Comparison of ENCODE assay signal across 2 cellular contexts in the genomic region with DNA sequence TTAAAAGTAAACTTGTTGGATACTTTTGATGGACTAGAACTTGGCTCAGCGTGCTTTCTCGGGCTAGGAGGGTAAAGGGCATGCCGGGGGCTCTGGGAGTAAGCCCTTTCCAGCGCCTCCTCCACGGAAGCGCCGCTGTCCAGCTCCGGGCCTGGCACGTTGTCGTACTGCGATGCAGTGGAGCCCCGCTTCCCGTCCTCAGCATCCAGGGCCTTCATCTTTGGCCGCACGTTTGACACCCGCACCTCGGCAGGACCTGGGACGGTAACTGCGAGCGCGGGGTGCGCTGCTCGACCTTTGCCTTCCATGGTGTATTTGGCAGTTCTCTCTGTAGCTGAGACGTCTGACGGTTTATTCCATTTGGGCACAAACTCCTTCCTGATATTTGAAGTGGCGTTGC.
A peak's percentile ranks its signal among the peaks of the same experiment; 100 is the strongest.
TF ChIP-seq lines count a peak whose summit lies in the region.

No MANE protein-coding gene starts in this region.

TF ChIP-seq in H1, 55 proteins besides CTCF, POLR2A, EP300 and RAD21:
- TF ChIP-seq RFX5 (IDR thresholded peaks at IDR 0.05; ENCODE audit: borderline replicate concordance, low read depth, low read length): no peak
- TF ChIP-seq, protein P1, sequence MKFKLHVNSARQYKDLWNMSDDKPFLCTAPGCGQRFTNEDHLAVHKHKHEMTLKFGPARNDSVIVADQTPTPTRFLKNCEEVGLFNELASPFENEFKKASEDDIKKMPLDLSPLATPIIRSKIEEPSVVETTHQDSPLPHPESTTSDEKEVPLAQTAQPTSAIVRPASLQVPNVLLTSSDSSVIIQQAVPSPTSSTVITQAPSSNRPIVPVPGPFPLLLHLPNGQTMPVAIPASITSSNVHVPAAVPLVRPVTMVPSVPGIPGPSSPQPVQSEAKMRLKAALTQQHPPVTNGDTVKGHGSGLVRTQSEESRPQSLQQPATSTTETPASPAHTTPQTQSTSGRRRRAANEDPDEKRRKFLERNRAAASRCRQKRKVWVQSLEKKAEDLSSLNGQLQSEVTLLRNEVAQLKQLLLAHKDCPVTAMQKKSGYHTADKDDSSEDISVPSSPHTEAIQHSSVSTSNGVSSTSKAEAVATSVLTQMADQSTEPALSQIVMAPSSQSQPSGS (IDR thresholded peaks at IDR 0.05; ENCODE audit: low read length): no peak
- no peak for TF ChIP-seq SIX5 (IDR thresholded peaks at IDR 0.05; ENCODE audit: low read depth, low read length)
- TF ChIP-seq HDAC6 (IDR thresholded peaks at IDR 0.05; ENCODE audit: low read depth, low read length): no peak
- TF ChIP-seq KDM1A (IDR thresholded peaks at IDR 0.05; ENCODE audit: borderline replicate concordance, low read length): no peak
- TF ChIP-seq HDAC2 (IDR thresholded peaks at IDR 0.05; ENCODE audit: borderline replicate concordance in 1 of 2, low read depth in 2 of 2, low read length in 2 of 2): no peak
- TF ChIP-seq TBP (IDR thresholded peaks at IDR 0.05; ENCODE audit: low read depth, low read length): no peak
- no peak for TF ChIP-seq GTF2F1 (IDR thresholded peaks at IDR 0.05; ENCODE audit: borderline replicate concordance, low read depth, low read length)
- TF ChIP-seq, protein P2, sequence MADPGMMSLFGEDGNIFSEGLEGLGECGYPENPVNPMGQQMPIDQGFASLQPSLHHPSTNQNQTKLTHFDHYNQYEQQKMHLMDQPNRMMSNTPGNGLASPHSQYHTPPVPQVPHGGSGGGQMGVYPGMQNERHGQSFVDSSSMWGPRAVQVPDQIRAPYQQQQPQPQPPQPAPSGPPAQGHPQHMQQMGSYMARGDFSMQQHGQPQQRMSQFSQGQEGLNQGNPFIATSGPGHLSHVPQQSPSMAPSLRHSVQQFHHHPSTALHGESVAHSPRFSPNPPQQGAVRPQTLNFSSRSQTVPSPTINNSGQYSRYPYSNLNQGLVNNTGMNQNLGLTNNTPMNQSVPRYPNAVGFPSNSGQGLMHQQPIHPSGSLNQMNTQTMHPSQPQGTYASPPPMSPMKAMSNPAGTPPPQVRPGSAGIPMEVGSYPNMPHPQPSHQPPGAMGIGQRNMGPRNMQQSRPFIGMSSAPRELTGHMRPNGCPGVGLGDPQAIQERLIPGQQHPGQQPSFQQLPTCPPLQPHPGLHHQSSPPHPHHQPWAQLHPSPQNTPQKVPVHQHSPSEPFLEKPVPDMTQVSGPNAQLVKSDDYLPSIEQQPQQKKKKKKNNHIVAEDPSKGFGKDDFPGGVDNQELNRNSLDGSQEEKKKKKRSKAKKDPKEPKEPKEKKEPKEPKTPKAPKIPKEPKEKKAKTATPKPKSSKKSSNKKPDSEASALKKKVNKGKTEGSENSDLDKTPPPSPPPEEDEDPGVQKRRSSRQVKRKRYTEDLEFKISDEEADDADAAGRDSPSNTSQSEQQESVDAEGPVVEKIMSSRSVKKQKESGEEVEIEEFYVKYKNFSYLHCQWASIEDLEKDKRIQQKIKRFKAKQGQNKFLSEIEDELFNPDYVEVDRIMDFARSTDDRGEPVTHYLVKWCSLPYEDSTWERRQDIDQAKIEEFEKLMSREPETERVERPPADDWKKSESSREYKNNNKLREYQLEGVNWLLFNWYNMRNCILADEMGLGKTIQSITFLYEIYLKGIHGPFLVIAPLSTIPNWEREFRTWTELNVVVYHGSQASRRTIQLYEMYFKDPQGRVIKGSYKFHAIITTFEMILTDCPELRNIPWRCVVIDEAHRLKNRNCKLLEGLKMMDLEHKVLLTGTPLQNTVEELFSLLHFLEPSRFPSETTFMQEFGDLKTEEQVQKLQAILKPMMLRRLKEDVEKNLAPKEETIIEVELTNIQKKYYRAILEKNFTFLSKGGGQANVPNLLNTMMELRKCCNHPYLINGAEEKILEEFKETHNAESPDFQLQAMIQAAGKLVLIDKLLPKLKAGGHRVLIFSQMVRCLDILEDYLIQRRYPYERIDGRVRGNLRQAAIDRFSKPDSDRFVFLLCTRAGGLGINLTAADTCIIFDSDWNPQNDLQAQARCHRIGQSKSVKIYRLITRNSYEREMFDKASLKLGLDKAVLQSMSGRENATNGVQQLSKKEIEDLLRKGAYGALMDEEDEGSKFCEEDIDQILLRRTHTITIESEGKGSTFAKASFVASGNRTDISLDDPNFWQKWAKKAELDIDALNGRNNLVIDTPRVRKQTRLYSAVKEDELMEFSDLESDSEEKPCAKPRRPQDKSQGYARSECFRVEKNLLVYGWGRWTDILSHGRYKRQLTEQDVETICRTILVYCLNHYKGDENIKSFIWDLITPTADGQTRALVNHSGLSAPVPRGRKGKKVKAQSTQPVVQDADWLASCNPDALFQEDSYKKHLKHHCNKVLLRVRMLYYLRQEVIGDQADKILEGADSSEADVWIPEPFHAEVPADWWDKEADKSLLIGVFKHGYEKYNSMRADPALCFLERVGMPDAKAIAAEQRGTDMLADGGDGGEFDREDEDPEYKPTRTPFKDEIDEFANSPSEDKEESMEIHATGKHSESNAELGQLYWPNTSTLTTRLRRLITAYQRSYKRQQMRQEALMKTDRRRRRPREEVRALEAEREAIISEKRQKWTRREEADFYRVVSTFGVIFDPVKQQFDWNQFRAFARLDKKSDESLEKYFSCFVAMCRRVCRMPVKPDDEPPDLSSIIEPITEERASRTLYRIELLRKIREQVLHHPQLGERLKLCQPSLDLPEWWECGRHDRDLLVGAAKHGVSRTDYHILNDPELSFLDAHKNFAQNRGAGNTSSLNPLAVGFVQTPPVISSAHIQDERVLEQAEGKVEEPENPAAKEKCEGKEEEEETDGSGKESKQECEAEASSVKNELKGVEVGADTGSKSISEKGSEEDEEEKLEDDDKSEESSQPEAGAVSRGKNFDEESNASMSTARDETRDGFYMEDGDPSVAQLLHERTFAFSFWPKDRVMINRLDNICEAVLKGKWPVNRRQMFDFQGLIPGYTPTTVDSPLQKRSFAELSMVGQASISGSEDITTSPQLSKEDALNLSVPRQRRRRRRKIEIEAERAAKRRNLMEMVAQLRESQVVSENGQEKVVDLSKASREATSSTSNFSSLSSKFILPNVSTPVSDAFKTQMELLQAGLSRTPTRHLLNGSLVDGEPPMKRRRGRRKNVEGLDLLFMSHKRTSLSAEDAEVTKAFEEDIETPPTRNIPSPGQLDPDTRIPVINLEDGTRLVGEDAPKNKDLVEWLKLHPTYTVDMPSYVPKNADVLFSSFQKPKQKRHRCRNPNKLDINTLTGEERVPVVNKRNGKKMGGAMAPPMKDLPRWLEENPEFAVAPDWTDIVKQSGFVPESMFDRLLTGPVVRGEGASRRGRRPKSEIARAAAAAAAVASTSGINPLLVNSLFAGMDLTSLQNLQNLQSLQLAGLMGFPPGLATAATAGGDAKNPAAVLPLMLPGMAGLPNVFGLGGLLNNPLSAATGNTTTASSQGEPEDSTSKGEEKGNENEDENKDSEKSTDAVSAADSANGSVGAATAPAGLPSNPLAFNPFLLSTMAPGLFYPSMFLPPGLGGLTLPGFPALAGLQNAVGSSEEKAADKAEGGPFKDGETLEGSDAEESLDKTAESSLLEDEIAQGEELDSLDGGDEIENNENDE (IDR thresholded peaks at IDR 0.05; ENCODE audit: insufficient replicate concordance, low read length): no peak
- TF ChIP-seq RNF2 (IDR thresholded peaks at IDR 0.05; ENCODE audit: borderline replicate concordance, low read depth, low read length, missing control alignments, poor library complexity, severe bottlenecking): no peak
- TF ChIP-seq BACH1 (IDR thresholded peaks at IDR 0.05; ENCODE audit: low read length): no peak
- TF ChIP-seq SAP30 (IDR thresholded peaks at IDR 0.05; ENCODE audit: insufficient read depth, insufficient replicate concordance, low read length): no peak

TF ChIP-seq in HepG2, 621 proteins besides CTCF, POLR2A, EP300 and RAD21:
- TF ChIP-seq KAT2B (IDR thresholded peaks at IDR 0.05; ENCODE audit: borderline replicate concordance, low read depth, low read length): no peak
- no peak for TF ChIP-seq ZFP36 (IDR thresholded peaks at IDR 0.05; ENCODE audit: borderline replicate concordance, low read depth, low read length, partially characterized antibody)
- no peak for TF ChIP-seq CHCHD3 (CRISPR knock-in tag; IDR thresholded peaks at IDR 0.05)
- no peak for TF ChIP-seq TAF1 (CRISPR knock-in tag; IDR thresholded peaks at IDR 0.05)
- TF ChIP-seq ZNF772 (CRISPR knock-in tag; IDR thresholded peaks at IDR 0.05): no peak
- TF ChIP-seq AGO2 (optimal IDR thresholded peaks at IDR 0.05; ENCODE audit: low read depth, low read length): peak; percentile 37
- no peak for TF ChIP-seq SMAD9 (CRISPR knock-in tag; IDR thresholded peaks at IDR 0.05)
- TF ChIP-seq SALL1 (CRISPR knock-in tag; IDR thresholded peaks at IDR 0.05): no peak
- TF ChIP-seq, protein P3, sequence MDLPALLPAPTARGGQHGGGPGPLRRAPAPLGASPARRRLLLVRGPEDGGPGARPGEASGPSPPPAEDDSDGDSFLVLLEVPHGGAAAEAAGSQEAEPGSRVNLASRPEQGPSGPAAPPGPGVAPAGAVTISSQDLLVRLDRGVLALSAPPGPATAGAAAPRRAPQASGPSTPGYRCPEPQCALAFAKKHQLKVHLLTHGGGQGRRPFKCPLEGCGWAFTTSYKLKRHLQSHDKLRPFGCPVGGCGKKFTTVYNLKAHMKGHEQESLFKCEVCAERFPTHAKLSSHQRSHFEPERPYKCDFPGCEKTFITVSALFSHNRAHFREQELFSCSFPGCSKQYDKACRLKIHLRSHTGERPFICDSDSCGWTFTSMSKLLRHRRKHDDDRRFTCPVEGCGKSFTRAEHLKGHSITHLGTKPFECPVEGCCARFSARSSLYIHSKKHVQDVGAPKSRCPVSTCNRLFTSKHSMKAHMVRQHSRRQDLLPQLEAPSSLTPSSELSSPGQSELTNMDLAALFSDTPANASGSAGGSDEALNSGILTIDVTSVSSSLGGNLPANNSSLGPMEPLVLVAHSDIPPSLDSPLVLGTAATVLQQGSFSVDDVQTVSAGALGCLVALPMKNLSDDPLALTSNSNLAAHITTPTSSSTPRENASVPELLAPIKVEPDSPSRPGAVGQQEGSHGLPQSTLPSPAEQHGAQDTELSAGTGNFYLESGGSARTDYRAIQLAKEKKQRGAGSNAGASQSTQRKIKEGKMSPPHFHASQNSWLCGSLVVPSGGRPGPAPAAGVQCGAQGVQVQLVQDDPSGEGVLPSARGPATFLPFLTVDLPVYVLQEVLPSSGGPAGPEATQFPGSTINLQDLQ (CRISPR knock-in tag; IDR thresholded peaks at IDR 0.05): no peak
